In genomic region chr2:20350753-20351554, GRCh38 we compare ENCODE assay signal across 2 cellular contexts.
TF ChIP-seq lines count a peak whose summit lies in the region.

Gene PUM2 (minus strand): TSS chr2:20350844. CDS start chr2:20327360, 23,484 bp downstream.

TF ChIP-seq in IMR-90, 13 proteins besides CTCF, POLR2A, EP300 and RAD21:
- TF ChIP-seq CHD1 (IDR thresholded peaks at IDR 0.05; ENCODE audit: low read depth, low read length) = no peak
- TF ChIP-seq MAZ (IDR thresholded peaks at IDR 0.05; ENCODE audit: borderline replicate concordance, low read depth, low read length) = peak; percentile 94
- no peak for TF ChIP-seq RFX5 (IDR thresholded peaks at IDR 0.05; ENCODE audit: low read depth, low read length)
- no peak for TF ChIP-seq CEBPB (IDR thresholded peaks at IDR 0.05; ENCODE audit: low read depth, low read length)
- peak; percentile 84 for TF ChIP-seq MXI1 (IDR thresholded peaks at IDR 0.05; ENCODE audit: borderline replicate concordance, low read depth, low read length)
- TF ChIP-seq FOS (IDR thresholded peaks at IDR 0.05; ENCODE audit: low read depth, low read length) = no peak
- TF ChIP-seq RCOR1 (IDR thresholded peaks at IDR 0.05; ENCODE audit: insufficient replicate concordance, low read length) = no peak
- TF ChIP-seq USF2 (IDR thresholded peaks at IDR 0.05; ENCODE audit: low read depth, low read length) = peak; percentile 78
- peak; percentile 98 for TF ChIP-seq BHLHE40 (IDR thresholded peaks at IDR 0.05; ENCODE audit: low read depth, low read length)
- no peak for TF ChIP-seq SMC3 (IDR thresholded peaks at IDR 0.05; ENCODE audit: low read depth, low read length)
- no peak for TF ChIP-seq NFE2L2 (IDR thresholded peaks at IDR 0.05; ENCODE audit: low read depth, low read length)
- no peak for TF ChIP-seq MAFK (IDR thresholded peaks at IDR 0.05; ENCODE audit: low read depth, low read length)
- TF ChIP-seq ELK1 (IDR thresholded peaks at IDR 0.05; ENCODE audit: borderline replicate concordance, low read depth, low read length) = no peak

TF ChIP-seq in endothelial cell of umbilical vein, 7 proteins besides CTCF, POLR2A, EP300 and RAD21:
- TF ChIP-seq JUN (IDR thresholded peaks at IDR 0.05; ENCODE audit: borderline replicate concordance, insufficient read depth, insufficient read length, low read depth) = no peak
- peak; percentile 94 for TF ChIP-seq POLR2AphosphoS5 (IDR thresholded peaks at IDR 0.05; ENCODE audit: insufficient read depth, low read depth, low read length)
- TF ChIP-seq MYC (IDR thresholded peaks at IDR 0.05; ENCODE audit: low read depth, low read length) = peak; percentile 71
- TF ChIP-seq EZH2 (IDR thresholded peaks at IDR 0.05; ENCODE audit: borderline replicate concordance, low read depth, low read length, severe bottlenecking) = no peak
- TF ChIP-seq GATA2 (IDR thresholded peaks at IDR 0.05; ENCODE audit: insufficient read depth, insufficient read length, low read depth, low read length) = no peak
- TF ChIP-seq MAX (IDR thresholded peaks at IDR 0.05; ENCODE audit: insufficient read depth, insufficient read length) = peak; percentile 79
- TF ChIP-seq FOS (IDR thresholded peaks at IDR 0.05; ENCODE audit: borderline replicate concordance, insufficient read depth, low read length) = no peak
